ENCODE assay signal across 1 cellular context in the genomic region with DNA sequence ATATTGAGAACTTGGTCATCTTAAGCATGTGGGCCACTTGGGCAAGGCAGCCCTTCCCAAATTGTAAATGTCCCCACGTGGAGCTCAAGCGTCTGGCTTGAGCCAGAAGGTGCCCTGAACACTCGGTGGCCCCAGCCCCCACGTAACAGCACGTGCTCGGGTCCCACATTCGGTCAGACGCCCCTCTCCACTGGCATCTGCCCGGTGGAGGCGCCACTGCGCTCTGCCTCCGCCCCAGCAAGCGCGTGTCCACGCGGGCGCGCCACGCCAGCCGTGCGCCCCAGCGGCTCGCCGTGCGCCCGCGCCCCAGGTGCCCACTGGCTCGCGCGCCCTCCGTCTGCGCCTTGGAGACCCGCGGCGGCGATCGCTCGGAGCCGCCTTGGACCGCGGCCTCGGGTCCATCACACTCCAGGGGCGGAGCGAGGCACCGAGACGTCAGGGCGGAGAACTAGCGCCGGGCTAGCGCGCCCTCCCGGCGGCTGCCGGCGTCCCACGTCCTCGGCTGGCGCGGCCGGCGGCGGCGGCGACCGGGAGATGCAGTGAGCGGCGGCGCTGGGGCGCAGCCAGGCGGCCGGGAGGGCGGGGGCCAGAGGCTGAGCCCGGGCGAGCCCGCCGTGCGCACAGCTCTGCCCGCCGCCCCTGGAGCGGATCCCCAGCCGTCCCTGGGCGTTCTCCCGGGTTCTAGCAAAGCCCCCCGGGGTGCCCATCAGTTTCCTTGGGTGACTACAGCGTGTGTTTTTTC.
TF ChIP-seq lines count a peak whose summit lies in the region.

PALM2AKAP2 (plus strand) TSS at position 488 of the 742 bp plus-strand sequence. CDS start 291 bp downstream, outside the sequence.

TF ChIP-seq in GM23338, 12 proteins besides CTCF, POLR2A, EP300 and RAD21 (continued from another document):
- TF ChIP-seq ETS1 (IDR thresholded peaks at IDR 0.05) (no peak), EZH2phosphoT487 (IDR thresholded peaks at IDR 0.05; ENCODE audit: unreplicated experiment) (no peak)
